In the genomic region with DNA sequence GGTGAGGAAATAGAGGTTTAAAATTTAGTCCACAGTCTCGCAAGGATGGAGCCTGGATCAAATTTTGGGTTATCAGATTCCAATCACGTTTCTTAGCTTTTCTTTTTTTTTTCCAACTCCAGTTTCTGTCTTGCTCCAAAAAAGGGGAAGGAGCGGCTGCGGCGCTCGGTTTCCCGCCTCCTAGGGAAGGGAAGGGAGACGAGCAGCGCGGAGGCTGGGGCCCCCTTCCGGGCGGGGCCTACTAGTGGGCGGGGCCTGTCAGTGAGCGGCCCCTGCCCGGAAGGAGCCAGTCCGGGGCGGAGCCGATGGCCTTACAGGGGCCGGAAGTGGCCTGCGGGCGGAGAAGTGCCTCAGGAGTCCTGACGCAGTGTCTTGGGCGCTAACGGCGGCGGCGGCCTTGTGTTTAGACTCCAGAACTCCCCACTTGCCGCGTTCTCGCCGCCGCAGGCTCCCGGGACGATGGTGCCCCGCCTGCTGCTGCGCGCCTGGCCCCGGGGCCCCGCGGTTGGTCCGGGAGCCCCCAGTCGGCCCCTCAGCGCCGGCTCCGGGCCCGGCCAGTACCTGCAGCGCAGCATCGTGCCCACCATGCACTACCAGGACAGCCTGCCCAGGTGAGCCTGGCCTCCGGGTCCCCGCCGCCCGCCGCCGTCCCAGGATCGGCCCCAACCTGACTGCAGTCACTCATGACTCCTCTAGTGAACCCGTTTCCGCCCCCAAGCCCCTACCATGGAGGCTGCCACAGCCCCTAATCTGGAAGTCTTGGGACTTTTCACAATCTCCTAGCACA, we compare ENCODE assay signal across 8 cellular contexts.
DNase-seq lines count a peak whose midpoint lies in the region; ATAC-seq and TF ChIP-seq lines count a peak whose summit lies in the region.

A gene (plus strand): TSS at position 340 of the 787 bp plus-strand sequence. CDS start 120 bp downstream, at position 460.

- no peak for TF ChIP-seq RAD21 in Ishikawa (IDR thresholded peaks at IDR 0.05; ENCODE audit: low read depth)

- DNase-seq in DMS 273 treated with DMSO at 0.1 percent for 48 hours (lab: John Stamatoyannopoulos, UW) (peak; percentile 71), OCI-M2 (lab: John Stamatoyannopoulos, UW; ENCODE audit: unreplicated experiment) (peak; percentile 65), activated T-cell treated with anti-CD3 and anti-CD28 coated beads for 24 hours (ENCODE audit: low read depth) (peak; percentile 89), epidermal melanocyte (ENCODE audit: insufficient read length, low spot score) (peak; percentile 94), middle frontal gyrus (ENCODE audit: extremely low spot score, low spot score) (peak; percentile 85)
- peak; percentile 83 for DNase-seq in stimulated activated CD8-positive, alpha-beta memory T cell treated with anti-CD3 and anti-CD28 coated beads, Interleukin-2, amount 100 ng/mL, for 1 hour (ENCODE audit: low read depth in 2 of 2)

- peak; percentile 99 for ATAC-seq in GM21529 (IDR thresholded peaks at IDR 0.05; ENCODE audit: unreplicated experiment)

- TF ChIP-seq EP300 in Ishikawa (IDR thresholded peaks at IDR 0.05; ENCODE audit: borderline replicate concordance): no peak

TF ChIP-seq in Ishikawa, 13 proteins besides CTCF, POLR2A, EP300 and RAD21:
- TF ChIP-seq ZBTB7A (IDR thresholded peaks at IDR 0.05; ENCODE audit: low read depth) (no peak), TEAD4 (IDR thresholded peaks at IDR 0.05) (no peak), TAF1 (IDR thresholded peaks at IDR 0.05; ENCODE audit: low read depth) (peak; percentile 80), EGR1 (IDR thresholded peaks at IDR 0.05) (0 out of 2 replicates have a peak, but pooled peaks have one; percentile 3)
- TF ChIP-seq, protein P1, sequence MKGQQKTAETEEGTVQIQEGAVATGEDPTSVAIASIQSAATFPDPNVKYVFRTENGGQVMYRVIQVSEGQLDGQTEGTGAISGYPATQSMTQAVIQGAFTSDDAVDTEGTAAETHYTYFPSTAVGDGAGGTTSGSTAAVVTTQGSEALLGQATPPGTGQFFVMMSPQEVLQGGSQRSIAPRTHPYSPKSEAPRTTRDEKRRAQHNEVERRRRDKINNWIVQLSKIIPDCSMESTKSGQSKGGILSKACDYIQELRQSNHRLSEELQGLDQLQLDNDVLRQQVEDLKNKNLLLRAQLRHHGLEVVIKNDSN (IDR thresholded peaks at IDR 0.05): no peak
- TF ChIP-seq, protein P2, sequence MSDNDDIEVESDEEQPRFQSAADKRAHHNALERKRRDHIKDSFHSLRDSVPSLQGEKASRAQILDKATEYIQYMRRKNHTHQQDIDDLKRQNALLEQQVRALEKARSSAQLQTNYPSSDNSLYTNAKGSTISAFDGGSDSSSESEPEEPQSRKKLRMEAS (IDR thresholded peaks at IDR 0.05): peak; percentile 37

Comparison
In these comparisons a context has a peak if more than half of its experiments do, and no peak if none do; other contexts are left out.
1. Peak in every context shown above with its lines: DNase-seq and ATAC-seq.